3 cellular contexts compared by ENCODE assay signal in the genomic region with DNA sequence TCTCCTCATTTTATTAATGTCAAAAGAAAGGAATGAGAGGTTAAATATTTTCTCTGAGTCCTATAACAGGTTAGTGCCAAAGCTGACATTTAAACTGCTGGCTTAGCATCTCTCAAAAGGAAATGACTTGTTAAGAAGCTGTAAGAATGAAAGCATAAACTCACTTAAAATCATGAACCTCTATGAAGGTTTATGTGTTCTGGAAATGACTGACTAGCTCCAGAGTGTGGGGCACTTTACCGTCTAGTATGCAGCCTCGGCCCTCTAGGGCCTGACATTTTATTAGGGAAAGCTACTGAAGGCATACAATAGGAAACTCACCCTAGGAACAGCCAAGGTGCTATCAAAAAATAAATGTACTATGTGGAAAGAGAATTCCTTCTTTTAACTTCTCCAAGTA.
TF ChIP-seq lines count a peak whose summit lies in the region.

No MANE protein-coding gene starts in this region.

TF ChIP-seq in liver, 16 proteins besides CTCF, POLR2A, EP300 and RAD21:
- TF ChIP-seq GABPA (IDR thresholded peaks at IDR 0.05 in 1 of 2, conservative IDR thresholded peaks at IDR 0.05 in 1 of 2) = no peak
- no peak for TF ChIP-seq TAF1 (conservative IDR thresholded peaks at IDR 0.05)

TF ChIP-seq in HepG2, 621 proteins besides CTCF, POLR2A, EP300 and RAD21:
- TF ChIP-seq, protein P1, sequence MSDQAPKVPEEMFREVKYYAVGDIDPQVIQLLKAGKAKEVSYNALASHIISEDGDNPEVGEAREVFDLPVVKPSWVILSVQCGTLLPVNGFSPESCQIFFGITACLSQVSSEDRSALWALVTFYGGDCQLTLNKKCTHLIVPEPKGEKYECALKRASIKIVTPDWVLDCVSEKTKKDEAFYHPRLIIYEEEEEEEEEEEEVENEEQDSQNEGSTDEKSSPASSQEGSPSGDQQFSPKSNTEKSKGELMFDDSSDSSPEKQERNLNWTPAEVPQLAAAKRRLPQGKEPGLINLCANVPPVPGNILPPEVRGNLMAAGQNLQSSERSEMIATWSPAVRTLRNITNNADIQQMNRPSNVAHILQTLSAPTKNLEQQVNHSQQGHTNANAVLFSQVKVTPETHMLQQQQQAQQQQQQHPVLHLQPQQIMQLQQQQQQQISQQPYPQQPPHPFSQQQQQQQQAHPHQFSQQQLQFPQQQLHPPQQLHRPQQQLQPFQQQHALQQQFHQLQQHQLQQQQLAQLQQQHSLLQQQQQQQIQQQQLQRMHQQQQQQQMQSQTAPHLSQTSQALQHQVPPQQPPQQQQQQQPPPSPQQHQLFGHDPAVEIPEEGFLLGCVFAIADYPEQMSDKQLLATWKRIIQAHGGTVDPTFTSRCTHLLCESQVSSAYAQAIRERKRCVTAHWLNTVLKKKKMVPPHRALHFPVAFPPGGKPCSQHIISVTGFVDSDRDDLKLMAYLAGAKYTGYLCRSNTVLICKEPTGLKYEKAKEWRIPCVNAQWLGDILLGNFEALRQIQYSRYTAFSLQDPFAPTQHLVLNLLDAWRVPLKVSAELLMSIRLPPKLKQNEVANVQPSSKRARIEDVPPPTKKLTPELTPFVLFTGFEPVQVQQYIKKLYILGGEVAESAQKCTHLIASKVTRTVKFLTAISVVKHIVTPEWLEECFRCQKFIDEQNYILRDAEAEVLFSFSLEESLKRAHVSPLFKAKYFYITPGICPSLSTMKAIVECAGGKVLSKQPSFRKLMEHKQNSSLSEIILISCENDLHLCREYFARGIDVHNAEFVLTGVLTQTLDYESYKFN (CRISPR knock-in tag; conservative IDR thresholded peaks at IDR 0.05) = no peak
- TF ChIP-seq MXI1 (IDR thresholded peaks at IDR 0.05; ENCODE audit: borderline replicate concordance, low read depth, low read length) (no peak), SP2 (CRISPR knock-in tag; IDR thresholded peaks at IDR 0.05) (no peak), CBFB (CRISPR knock-in tag; IDR thresholded peaks at IDR 0.05) (no peak), CREB1 (IDR thresholded peaks at IDR 0.05) (no peak), CREB1 (CRISPR knock-in tag; IDR thresholded peaks at IDR 0.05) (no peak), RELA (CRISPR knock-in tag; IDR thresholded peaks at IDR 0.05) (no peak), TRAFD1 (CRISPR knock-in tag; IDR thresholded peaks at IDR 0.05; ENCODE audit: borderline replicate concordance) (no peak), ZNF326 (CRISPR knock-in tag; IDR thresholded peaks at IDR 0.05; ENCODE audit: borderline replicate concordance) (no peak), NFAT5 (CRISPR knock-in tag; IDR thresholded peaks at IDR 0.05) (no peak)

TF ChIP-seq in endothelial cell of umbilical vein, 7 proteins besides CTCF, POLR2A, EP300 and RAD21:
- TF ChIP-seq MYC (IDR thresholded peaks at IDR 0.05; ENCODE audit: low read depth, low read length) (no peak), FOS (IDR thresholded peaks at IDR 0.05; ENCODE audit: borderline replicate concordance, insufficient read depth, low read length) (no peak), POLR2AphosphoS5 (IDR thresholded peaks at IDR 0.05; ENCODE audit: insufficient read depth, low read depth, low read length) (no peak), GATA2 (IDR thresholded peaks at IDR 0.05; ENCODE audit: insufficient read depth, insufficient read length, low read depth, low read length) (no peak), JUN (IDR thresholded peaks at IDR 0.05; ENCODE audit: borderline replicate concordance, insufficient read depth, insufficient read length, low read depth) (no peak), EZH2 (IDR thresholded peaks at IDR 0.05; ENCODE audit: borderline replicate concordance, low read depth, low read length, severe bottlenecking) (no peak)
- TF ChIP-seq, protein P2, sequence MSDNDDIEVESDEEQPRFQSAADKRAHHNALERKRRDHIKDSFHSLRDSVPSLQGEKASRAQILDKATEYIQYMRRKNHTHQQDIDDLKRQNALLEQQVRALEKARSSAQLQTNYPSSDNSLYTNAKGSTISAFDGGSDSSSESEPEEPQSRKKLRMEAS (IDR thresholded peaks at IDR 0.05; ENCODE audit: insufficient read depth, insufficient read length) = no peak
